In genomic region chr11:45917623-45918330, GRCh38 we compare ENCODE assay signal across 8 cellular contexts. TPM values are rescaled to one million over a fixed set of nuclear protein-coding genes. Genes with fewer than 3 reads are reported as not detected.
A peak's percentile ranks its signal among the peaks of the same experiment; 100 is the strongest.
DNase-seq lines count a peak whose midpoint lies in the region; ATAC-seq and TF ChIP-seq lines count a peak whose summit lies in the region.

Gene PEX16 (minus strand): TSS chr11:45917877. CDS start chr11:45917811, 66 bp downstream.

- no peak within 1 kb of the TSS for H3K9ac ChIP-seq in parathyroid adenoma

- peak within 1 kb of the TSS; percentile 94 for H3K4me3 Mint-ChIP-seq in activated naive CD8-positive, alpha-beta T cell treated with anti-CD3 and anti-CD28 coated beads, Interleukin-2, amount 50 U/mL, for 24 hours

- 0 to 1% methylated on average over 27 to 32 of the region's 45 CpGs for WGBS in tibial nerve, 2 donors

- peaks cover 34% of the 10 kb centered on the region for H3K4me1 Mint-ChIP-seq in activated naive CD8-positive, alpha-beta T cell treated with anti-CD3 and anti-CD28 coated beads, Interleukin-2, amount 50 U/mL, for 24 hours

- TF ChIP-seq EP300 in tibial nerve (IDR thresholded peaks at IDR 0.05) = peak; percentile 93 to 98

- peak within 1 kb of the TSS; percentile 93 for H3K4me2 ChIP-seq in parathyroid adenoma (ENCODE audit: low read length)

- H3K9me3 Mint-ChIP-seq in activated naive CD8-positive, alpha-beta T cell treated with anti-CD3 and anti-CD28 coated beads, Interleukin-2, amount 50 U/mL, for 24 hours = no peaks in the 10 kb centered on the region

- ATAC-seq in HG02763 (IDR thresholded peaks at IDR 0.05; ENCODE audit: unreplicated experiment) = peak; percentile 87
- peak; percentile 95 for ATAC-seq in activated naive CD8-positive, alpha-beta T cell treated with anti-CD3 and anti-CD28 coated beads, Interleukin-2, amount 50 U/mL, for 24 hours

- peaks cover 23% of the 10 kb centered on the region for H3K27me3 ChIP-seq in cardiac muscle cell
- no peaks in the 10 kb centered on the region for H3K27me3 ChIP-seq in parathyroid adenoma (ENCODE audit: control insufficient read depth, insufficient read depth, low read length)
- H3K27me3 ChIP-seq in tibial nerve = peaks cover 0 to 18% of the 10 kb centered on the region in 2 donors

- TF ChIP-seq POLR2A in tibial nerve (IDR thresholded peaks at IDR 0.05) = peak; percentile 41 to 81

- H3K36me3 ChIP-seq in cardiac muscle cell (peaks cover 14% of the 10 kb centered on the region), parathyroid adenoma (ENCODE audit: control insufficient read depth, insufficient read depth, low read length) (no peaks in the 10 kb centered on the region), tibial nerve (peaks cover 0 to 33% (median 14%) of the 10 kb centered on the region in 3 donors)

- DNase-seq in GM12865 (ENCODE audit: low read depth) (peak; percentile 99), NCI-H1417 treated with DMSO at 0.1 percent for 48 hours (lab: John Stamatoyannopoulos, UW) (peak; percentile 84), SW480 (ENCODE audit: low spot score) (peak; percentile 97), cardiac muscle cell (ENCODE audit: low read depth in 1 of 2, low spot score in 1 of 2) (peak; percentile 97 to 100), tibial nerve (ENCODE audit: low spot score in 2 of 2) (peak; percentile 92 to 94)
- peak; percentile 94 for DNase-seq in activated naive CD8-positive, alpha-beta T cell treated with anti-CD3 and anti-CD28 coated beads, Interleukin-2, amount 50 U/mL, for 24 hours

- peak within 1 kb of the TSS; percentile 86 for H2AFZ ChIP-seq in parathyroid adenoma

- no peak for TF ChIP-seq CTCF in GM12865 (IDR thresholded peaks at IDR 0.05; ENCODE audit: insufficient read depth, low read depth, low read length, missing control alignments)
- no peak for TF ChIP-seq CTCF in cardiac muscle cell (IDR thresholded peaks at IDR 0.05; ENCODE audit: low read depth, low read length)
- no peak for TF ChIP-seq CTCF in parathyroid adenoma (IDR thresholded peaks at IDR 0.05)
- TF ChIP-seq CTCF in tibial nerve (IDR thresholded peaks at IDR 0.05) = peak in 1 of 5 experiments; percentile 29

- H3K4me3 ChIP-seq in GM12865 (ENCODE audit: low read depth, low read length) (peak within 1 kb of the TSS; percentile 84), cardiac muscle cell (peak within 1 kb of the TSS; percentile 90), parathyroid adenoma (ENCODE audit: low read depth, low read length) (peak within 1 kb of the TSS; percentile 94), tibial nerve (peak within 1 kb of the TSS; percentile 63 to 89 (median 78))

- H3K27ac Mint-ChIP-seq in activated naive CD8-positive, alpha-beta T cell treated with anti-CD3 and anti-CD28 coated beads, Interleukin-2, amount 50 U/mL, for 24 hours = peak within 1 kb of the TSS; percentile 95

- peaks cover 7% of the 10 kb centered on the region for H3K36me3 Mint-ChIP-seq in activated naive CD8-positive, alpha-beta T cell treated with anti-CD3 and anti-CD28 coated beads, Interleukin-2, amount 50 U/mL, for 24 hours (ENCODE audit: low read depth)

- no peaks in the 10 kb centered on the region for H3K79me2 ChIP-seq in parathyroid adenoma

- H3K9me3 ChIP-seq in cardiac muscle cell (ENCODE audit: low read depth) = no peaks in the 10 kb centered on the region
- H3K9me3 ChIP-seq in parathyroid adenoma (ENCODE audit: control insufficient read depth, low read length) = no peaks in the 10 kb centered on the region
- H3K9me3 ChIP-seq in tibial nerve = no peaks in the 10 kb centered on the region

- H3K27me3 Mint-ChIP-seq in activated naive CD8-positive, alpha-beta T cell treated with anti-CD3 and anti-CD28 coated beads, Interleukin-2, amount 50 U/mL, for 24 hours = peaks cover 4% of the 10 kb centered on the region

- H3K27ac ChIP-seq in cardiac muscle cell (peak within 1 kb of the TSS; percentile 79), parathyroid adenoma (peak within 1 kb of the TSS; percentile 88), tibial nerve (peak within 1 kb of the TSS; percentile 84 to 94 (median 92))

- H3K4me1 ChIP-seq in cardiac muscle cell (ENCODE audit: low read depth) (no peaks in the 10 kb centered on the region), parathyroid adenoma (peaks cover 5% of the 10 kb centered on the region), tibial nerve (peaks cover 0 to 40% (median 24%) of the 10 kb centered on the region in 4 donors)

RNA-seq across cellular contexts. Expression of gene PEX16, which starts in this region (rescaled TPM):
- total RNA-seq in cardiac muscle cell = 39.9 and 43.0 TPM in 2 replicates
- 29.0 and 38.9 TPM in 2 replicates for polyA plus RNA-seq in cardiac muscle cell
- total RNA-seq in tibial nerve = 10 to 100 TPM; 33.9 to 38.4 (median 36.5) TPM

Comparison
In these comparisons a context has a peak if more than half of its experiments do, and no peak if none do; other contexts are left out.
1. Peak in every context shown above with its lines: DNase-seq, ATAC-seq, H3K4me3 ChIP-seq and H3K27ac ChIP-seq.